ENCODE assay signal across 1 cellular context in the genomic region with DNA sequence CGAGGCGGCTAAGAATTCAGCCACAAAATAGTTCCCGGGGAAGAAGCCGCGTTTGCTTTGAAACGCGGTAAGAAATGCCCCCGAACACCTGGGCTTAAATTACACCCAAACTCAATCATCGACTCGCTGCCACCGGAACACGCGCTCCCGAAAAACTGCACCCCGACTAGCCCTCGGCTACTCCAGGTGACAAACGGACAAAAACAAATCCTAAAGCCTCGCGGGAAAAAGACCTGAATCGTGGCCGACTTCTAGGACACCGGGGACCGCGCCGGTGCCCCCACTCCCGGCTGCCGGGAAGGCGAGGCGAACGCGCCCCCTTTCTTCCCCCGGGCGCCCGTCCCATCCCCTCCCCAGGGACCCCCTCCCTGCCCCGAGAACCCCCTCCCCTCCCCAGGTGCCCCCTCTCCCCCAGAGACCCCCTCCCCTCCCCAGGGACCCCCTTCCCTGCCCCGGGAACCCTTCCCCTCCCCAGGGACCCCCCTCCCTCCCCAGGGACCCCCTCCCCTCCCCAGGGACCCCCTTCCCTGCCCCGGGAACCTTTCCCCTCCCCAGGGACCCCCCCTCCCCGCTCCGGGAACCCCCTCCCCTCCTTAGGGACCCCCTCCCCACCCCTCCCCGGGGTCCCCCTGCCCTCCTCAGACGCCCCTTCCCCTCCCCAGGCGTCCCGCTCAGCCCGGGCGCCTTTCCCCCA.
A peak's percentile ranks its signal among the peaks of the same experiment; 100 is the strongest.
TF ChIP-seq lines count a peak whose summit lies in the region.

No MANE protein-coding gene starts in this region.

TF ChIP-seq in H1, 55 proteins besides CTCF, POLR2A, EP300 and RAD21:
- no peak for TF ChIP-seq BACH1 (IDR thresholded peaks at IDR 0.05; ENCODE audit: low read length)
- TF ChIP-seq YY1 (IDR thresholded peaks at IDR 0.05; ENCODE audit: low read depth, low read length): no peak
- TF ChIP-seq BRCA1 (IDR thresholded peaks at IDR 0.05; ENCODE audit: low read depth, low read length): no peak
- TF ChIP-seq, protein P1, sequence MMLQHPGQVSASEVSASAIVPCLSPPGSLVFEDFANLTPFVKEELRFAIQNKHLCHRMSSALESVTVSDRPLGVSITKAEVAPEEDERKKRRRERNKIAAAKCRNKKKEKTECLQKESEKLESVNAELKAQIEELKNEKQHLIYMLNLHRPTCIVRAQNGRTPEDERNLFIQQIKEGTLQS (IDR thresholded peaks at IDR 0.05; ENCODE audit: insufficient read depth, low read depth, low read length): no peak
- TF ChIP-seq SIN3A (conservative IDR thresholded peaks at IDR 0.05 in 1 of 2, IDR thresholded peaks at IDR 0.05 in 1 of 2; ENCODE audit: low read depth in 1 of 2, low read length in 2 of 2): no peak
- TF ChIP-seq, protein P2, sequence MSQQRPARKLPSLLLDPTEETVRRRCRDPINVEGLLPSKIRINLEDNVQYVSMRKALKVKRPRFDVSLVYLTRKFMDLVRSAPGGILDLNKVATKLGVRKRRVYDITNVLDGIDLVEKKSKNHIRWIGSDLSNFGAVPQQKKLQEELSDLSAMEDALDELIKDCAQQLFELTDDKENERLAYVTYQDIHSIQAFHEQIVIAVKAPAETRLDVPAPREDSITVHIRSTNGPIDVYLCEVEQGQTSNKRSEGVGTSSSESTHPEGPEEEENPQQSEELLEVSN (IDR thresholded peaks at IDR 0.05): 0 out of 2 replicates have a peak, but pooled peaks have one; percentile 17
- TF ChIP-seq SP4 (IDR thresholded peaks at IDR 0.05; ENCODE audit: low read length): no peak
- TF ChIP-seq NRF1 (IDR thresholded peaks at IDR 0.05; ENCODE audit: low read depth, low read length): no peak
- no peak for TF ChIP-seq SAP30 (IDR thresholded peaks at IDR 0.05; ENCODE audit: insufficient read depth, insufficient replicate concordance, low read length)
- TF ChIP-seq RNF2 (IDR thresholded peaks at IDR 0.05; ENCODE audit: borderline replicate concordance, low read depth, low read length, missing control alignments, poor library complexity, severe bottlenecking): no peak
- no peak for TF ChIP-seq SP1 (IDR thresholded peaks at IDR 0.05; ENCODE audit: low read depth, low read length)
- TF ChIP-seq CREB1 (IDR thresholded peaks at IDR 0.05): no peak
- TF ChIP-seq SRF (IDR thresholded peaks at IDR 0.05; ENCODE audit: low read depth, low read length): no peak
- no peak for TF ChIP-seq KDM1A (IDR thresholded peaks at IDR 0.05; ENCODE audit: borderline replicate concordance, low read length)
- TF ChIP-seq, protein P3, sequence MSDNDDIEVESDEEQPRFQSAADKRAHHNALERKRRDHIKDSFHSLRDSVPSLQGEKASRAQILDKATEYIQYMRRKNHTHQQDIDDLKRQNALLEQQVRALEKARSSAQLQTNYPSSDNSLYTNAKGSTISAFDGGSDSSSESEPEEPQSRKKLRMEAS (IDR thresholded peaks at IDR 0.05): peak; percentile 46; the same call in 1 of the 2 replicates
